ENCODE assay signal across 1 cellular context in genomic region chr17:38352245-38353083, GRCh38.
TF ChIP-seq lines count a peak whose summit lies in the region.

No MANE protein-coding gene starts in this region.

TF ChIP-seq in HepG2, 621 proteins besides CTCF, POLR2A, EP300 and RAD21 (continues in another document):
- TF ChIP-seq ZNF512B (CRISPR knock-in tag; IDR thresholded peaks at IDR 0.05; ENCODE audit: borderline replicate concordance) (0 out of 2 replicates have a peak, but pooled peaks have one; percentile 56), RAD51 (IDR thresholded peaks at IDR 0.05; ENCODE audit: borderline replicate concordance) (no peak), ZNF567 (CRISPR knock-in tag; IDR thresholded peaks at IDR 0.05; ENCODE audit: borderline replicate concordance) (no peak), HES4 (CRISPR knock-in tag; IDR thresholded peaks at IDR 0.05; ENCODE audit: borderline replicate concordance) (peak; percentile 73), ZNF678 (CRISPR knock-in tag; IDR thresholded peaks at IDR 0.05) (0 out of 2 replicates have a peak, but pooled peaks have one; percentile 60), BORCS8-MEF2B (CRISPR knock-in tag; IDR thresholded peaks at IDR 0.05) (0 out of 2 replicates have a peak, but pooled peaks have one; percentile 24), KDM5A (IDR thresholded peaks at IDR 0.05; ENCODE audit: borderline replicate concordance, low read length) (no peak), ZNF383 (CRISPR knock-in tag; IDR thresholded peaks at IDR 0.05; ENCODE audit: borderline replicate concordance) (peak; percentile 72; the same call in 1 of the 2 replicates), HHEX (CRISPR knock-in tag; IDR thresholded peaks at IDR 0.05) (no peak), ZBTB40 (IDR thresholded peaks at IDR 0.05) (no peak), ZBTB40 (CRISPR knock-in tag; IDR thresholded peaks at IDR 0.05) (0 out of 2 replicates have a peak, but pooled peaks have one; percentile 20), AGO2 (optimal IDR thresholded peaks at IDR 0.05; ENCODE audit: low read depth, low read length) (peak; percentile 71), HOMEZ (CRISPR knock-in tag; IDR thresholded peaks at IDR 0.05; ENCODE audit: low read depth) (no peak), ZNF710 (CRISPR knock-in tag; IDR thresholded peaks at IDR 0.05; ENCODE audit: borderline replicate concordance) (peak; percentile 52; the same call in 1 of the 2 replicates), ZNF556 (CRISPR knock-in tag; IDR thresholded peaks at IDR 0.05; ENCODE audit: borderline replicate concordance) (no peak), HDAC1 (CRISPR knock-in tag; IDR thresholded peaks at IDR 0.05) (peak; percentile 45; the same call in 1 of the 2 replicates), DPF2 (CRISPR knock-in tag; IDR thresholded peaks at IDR 0.05; ENCODE audit: borderline replicate concordance, low read depth) (no peak), SAFB2 (CRISPR knock-in tag; IDR thresholded peaks at IDR 0.05; ENCODE audit: borderline replicate concordance, low read depth) (peak; percentile 26; the same call in 1 of the 2 replicates), ZNF772 (CRISPR knock-in tag; IDR thresholded peaks at IDR 0.05) (no peak; the same call in 1 of the 2 replicates), SP2 (CRISPR knock-in tag; IDR thresholded peaks at IDR 0.05) (no peak), ZNF570 (CRISPR knock-in tag; IDR thresholded peaks at IDR 0.05; ENCODE audit: borderline replicate concordance) (no peak), ZNF589 (CRISPR knock-in tag; conservative IDR thresholded peaks at IDR 0.05) (0 out of 2 replicates have a peak, but pooled peaks have one; percentile 50), SNRNP70 (IDR thresholded peaks at IDR 0.05; ENCODE audit: low read depth, low read length) (no peak), SOX13 (IDR thresholded peaks at IDR 0.05) (no peak), SOX13 (CRISPR knock-in tag; conservative IDR thresholded peaks at IDR 0.05 in 1 of 2, IDR thresholded peaks at IDR 0.05 in 1 of 2) (no peak), ZNF34 (CRISPR knock-in tag; IDR thresholded peaks at IDR 0.05; ENCODE audit: borderline replicate concordance) (no peak), ZSCAN21 (CRISPR knock-in tag; IDR thresholded peaks at IDR 0.05; ENCODE audit: borderline replicate concordance) (0 out of 2 replicates have a peak, but pooled peaks have one; percentile 7), ZNF891 (CRISPR knock-in tag; IDR thresholded peaks at IDR 0.05) (0 out of 2 replicates have a peak, but pooled peaks have one; percentile 17), NFKBIZ (CRISPR knock-in tag; IDR thresholded peaks at IDR 0.05) (0 out of 2 replicates have a peak, but pooled peaks have one; percentile 29), ARID2 (CRISPR knock-in tag; IDR thresholded peaks at IDR 0.05; ENCODE audit: borderline replicate concordance) (peak; percentile 86; the same call in 1 of the 2 replicates)
- TF ChIP-seq, protein P1, sequence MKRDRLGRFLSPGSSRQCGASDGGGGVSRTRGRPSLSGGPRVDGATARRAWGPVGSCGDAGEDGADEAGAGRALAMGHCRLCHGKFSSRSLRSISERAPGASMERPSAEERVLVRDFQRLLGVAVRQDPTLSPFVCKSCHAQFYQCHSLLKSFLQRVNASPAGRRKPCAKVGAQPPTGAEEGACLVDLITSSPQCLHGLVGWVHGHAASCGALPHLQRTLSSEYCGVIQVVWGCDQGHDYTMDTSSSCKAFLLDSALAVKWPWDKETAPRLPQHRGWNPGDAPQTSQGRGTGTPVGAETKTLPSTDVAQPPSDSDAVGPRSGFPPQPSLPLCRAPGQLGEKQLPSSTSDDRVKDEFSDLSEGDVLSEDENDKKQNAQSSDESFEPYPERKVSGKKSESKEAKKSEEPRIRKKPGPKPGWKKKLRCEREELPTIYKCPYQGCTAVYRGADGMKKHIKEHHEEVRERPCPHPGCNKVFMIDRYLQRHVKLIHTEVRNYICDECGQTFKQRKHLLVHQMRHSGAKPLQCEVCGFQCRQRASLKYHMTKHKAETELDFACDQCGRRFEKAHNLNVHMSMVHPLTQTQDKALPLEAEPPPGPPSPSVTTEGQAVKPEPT (CRISPR knock-in tag; IDR thresholded peaks at IDR 0.05; ENCODE audit: low read depth) = no peak
- TF ChIP-seq, protein P2, sequence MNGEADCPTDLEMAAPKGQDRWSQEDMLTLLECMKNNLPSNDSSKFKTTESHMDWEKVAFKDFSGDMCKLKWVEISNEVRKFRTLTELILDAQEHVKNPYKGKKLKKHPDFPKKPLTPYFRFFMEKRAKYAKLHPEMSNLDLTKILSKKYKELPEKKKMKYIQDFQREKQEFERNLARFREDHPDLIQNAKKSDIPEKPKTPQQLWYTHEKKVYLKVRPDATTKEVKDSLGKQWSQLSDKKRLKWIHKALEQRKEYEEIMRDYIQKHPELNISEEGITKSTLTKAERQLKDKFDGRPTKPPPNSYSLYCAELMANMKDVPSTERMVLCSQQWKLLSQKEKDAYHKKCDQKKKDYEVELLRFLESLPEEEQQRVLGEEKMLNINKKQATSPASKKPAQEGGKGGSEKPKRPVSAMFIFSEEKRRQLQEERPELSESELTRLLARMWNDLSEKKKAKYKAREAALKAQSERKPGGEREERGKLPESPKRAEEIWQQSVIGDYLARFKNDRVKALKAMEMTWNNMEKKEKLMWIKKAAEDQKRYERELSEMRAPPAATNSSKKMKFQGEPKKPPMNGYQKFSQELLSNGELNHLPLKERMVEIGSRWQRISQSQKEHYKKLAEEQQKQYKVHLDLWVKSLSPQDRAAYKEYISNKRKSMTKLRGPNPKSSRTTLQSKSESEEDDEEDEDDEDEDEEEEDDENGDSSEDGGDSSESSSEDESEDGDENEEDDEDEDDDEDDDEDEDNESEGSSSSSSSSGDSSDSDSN (CRISPR knock-in tag; IDR thresholded peaks at IDR 0.05) = peak; percentile 58
- TF ChIP-seq, protein P3, sequence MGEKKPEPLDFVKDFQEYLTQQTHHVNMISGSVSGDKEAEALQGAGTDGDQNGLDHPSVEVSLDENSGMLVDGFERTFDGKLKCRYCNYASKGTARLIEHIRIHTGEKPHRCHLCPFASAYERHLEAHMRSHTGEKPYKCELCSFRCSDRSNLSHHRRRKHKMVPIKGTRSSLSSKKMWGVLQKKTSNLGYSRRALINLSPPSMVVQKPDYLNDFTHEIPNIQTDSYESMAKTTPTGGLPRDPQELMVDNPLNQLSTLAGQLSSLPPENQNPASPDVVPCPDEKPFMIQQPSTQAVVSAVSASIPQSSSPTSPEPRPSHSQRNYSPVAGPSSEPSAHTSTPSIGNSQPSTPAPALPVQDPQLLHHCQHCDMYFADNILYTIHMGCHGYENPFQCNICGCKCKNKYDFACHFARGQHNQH (CRISPR knock-in tag; IDR thresholded peaks at IDR 0.05) = peak; percentile 30; the same call in 1 of the 2 replicates
- TF ChIP-seq, protein P4, sequence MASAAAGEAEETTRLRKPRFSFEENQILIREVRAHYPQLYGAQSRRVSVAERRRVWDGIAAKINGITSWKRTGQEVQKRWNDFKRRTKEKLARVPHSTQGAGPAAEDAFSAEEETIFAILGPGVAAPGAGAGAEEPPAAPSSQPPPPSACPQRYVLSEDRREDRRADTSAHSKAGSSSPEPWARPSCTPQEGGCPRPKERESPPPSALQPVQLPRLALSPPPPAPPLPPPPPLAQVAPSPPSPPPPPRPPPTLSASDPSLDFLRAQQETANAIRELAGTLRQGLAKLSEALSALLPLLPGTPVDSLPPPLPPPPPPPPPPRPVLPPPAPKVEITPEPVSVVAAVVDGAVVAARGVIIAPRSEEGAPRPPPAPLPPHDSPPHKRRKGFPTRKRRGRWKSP (CRISPR knock-in tag; IDR thresholded peaks at IDR 0.05) = 0 out of 2 replicates have a peak, but pooled peaks have one; percentile 37
